Comparison of ENCODE assay signal across 31 cellular contexts in the genomic region with DNA sequence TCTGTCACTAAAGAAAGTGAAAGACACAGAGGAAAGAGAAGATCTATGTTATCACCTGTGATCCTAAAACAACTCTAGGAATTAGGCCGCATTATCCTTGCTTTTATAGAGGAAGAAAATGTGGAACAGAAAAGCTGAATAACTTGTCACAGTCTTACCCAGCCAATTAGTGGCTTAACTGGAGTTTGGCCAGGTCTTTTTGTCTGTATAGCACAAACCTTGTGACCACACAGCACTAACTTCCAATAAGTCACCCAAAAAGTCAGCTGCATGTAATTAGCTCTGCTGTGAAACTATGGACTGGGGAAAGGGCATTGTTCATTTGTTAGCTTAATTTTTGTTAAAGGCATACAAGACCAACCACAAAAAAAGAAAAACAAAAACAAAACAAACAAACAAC.
DNase-seq lines count a peak whose midpoint lies in the region; ATAC-seq and TF ChIP-seq lines count a peak whose summit lies in the region.
"Had no signal": no experiment of that assay in that cellular context is flagged by ENCODE, and none has a peak within 500 bp of the region (broad histone marks: within the 10 kb centered on the region; RNA-seq: fewer than 3 reads in every experiment).

No MANE protein-coding gene starts in this region.

- H2BK120ac ChIP-seq in H9 (ENCODE audit: low read depth, low read length, poor library complexity, severe bottlenecking): peak overlapping the region; percentile 14
- H2BK120ac ChIP-seq in mesenchymal stem cell (ENCODE audit: low read depth, low read length): no peak overlapping the region

- H3K27ac Mint-ChIP-seq in H9 (peak overlapping the region in 1 of 3 experiments; percentile 5; a peak in 2 of 7 replicates), WTC11 (peak overlapping the region; percentile 12; the same call in 1 of the 2 replicates), glutamatergic neuron (ENCODE audit: unreplicated experiment) (no peak overlapping the region)
- H3K27ac Mint-ChIP-seq: activated B cell treated with CpG ODN at 0.5 μM for 24 hours; activated CD4-positive, alpha-beta T cell treated with anti-CD3 and anti-CD28 coated beads, Interleukin-2, amount 10 ng/mL, durations not matched to agents 7 days and 5 days; activated T-cell treated with anti-CD3 and anti-CD28 coated beads, Interleukin-2, amount 50 U/mL, for 24 hours; naive thymus-derived CD8-positive, alpha-beta T cell had no signal

- no peaks in the 10 kb centered on the region for H3K27me3 ChIP-seq in H9 (ENCODE audit: insufficient read depth, low read length)
- no peaks in the 10 kb centered on the region for H3K27me3 ChIP-seq in sigmoid colon
- H3K27me3 ChIP-seq in mesenchymal stem cell (ENCODE audit: control insufficient read depth in 1 of 2, insufficient read depth in 1 of 2, low read length in 2 of 2): no peaks in the 10 kb centered on the region
- H3K27me3 ChIP-seq: ascending aorta, foreskin keratinocyte, heart right ventricle, Peyer's patch had no signal

- no peak overlapping the region for H3K4me2 ChIP-seq in H9 (ENCODE audit: insufficient read depth, insufficient read length, low read length)
- H3K4me2 ChIP-seq in mesenchymal stem cell (ENCODE audit: low read length, poor library complexity, severe bottlenecking): no peak overlapping the region

- no peak overlapping the region for H3K18ac ChIP-seq in H9 (ENCODE audit: insufficient read length, low read depth, low read length)
- no peak overlapping the region for H3K18ac ChIP-seq in mesenchymal stem cell (ENCODE audit: low read depth in 1 of 2, low read length in 2 of 2)

- H2AFZ ChIP-seq in H9 (ENCODE audit: low read length) (no peak overlapping the region), mesenchymal stem cell (ENCODE audit: low read depth, low read length) (no peak overlapping the region)

- no peak overlapping the region for H3T11ph ChIP-seq in H9 (ENCODE audit: low read length)

- H3K9ac ChIP-seq in H9 (ENCODE audit: extremely low read depth, insufficient read length, low read length) (no peak overlapping the region), mesenchymal stem cell (ENCODE audit: low read length) (no peak overlapping the region)

- H3K9me3 ChIP-seq in H9 (ENCODE audit: control insufficient read depth, low read depth, low read length) (no peaks in the 10 kb centered on the region), sigmoid colon (no peaks in the 10 kb centered on the region), mesenchymal stem cell (ENCODE audit: control insufficient read depth, low read length) (no peaks in the 10 kb centered on the region)
- H3K9me3 ChIP-seq: ascending aorta, Caco-2, heart right ventricle, Peyer's patch had no signal

- H3K27me3 Mint-ChIP-seq in H9 (ENCODE audit: low read depth) (no peaks in the 10 kb centered on the region), WTC11 (ENCODE audit: low read depth) (peaks cover 2% of the 10 kb centered on the region; the same call in 1 of the 2 replicates), glutamatergic neuron (ENCODE audit: unreplicated experiment) (no peaks in the 10 kb centered on the region)
- H3K27me3 Mint-ChIP-seq: activated B cell treated with CpG ODN at 0.5 μM for 24 hours; activated CD4-positive, alpha-beta T cell treated with anti-CD3 and anti-CD28 coated beads, Interleukin-2, amount 10 ng/mL, durations not matched to agents 7 days and 5 days; activated T-cell treated with anti-CD3 and anti-CD28 coated beads, Interleukin-2, amount 50 U/mL, for 24 hours; central memory CD8-positive, alpha-beta T cell; naive thymus-derived CD8-positive, alpha-beta T cell had no signal

- H2BK20ac ChIP-seq in H9 (ENCODE audit: low read depth, low read length, poor library complexity, severe bottlenecking): no peak overlapping the region

- no CpG with 5 or more reads among the region's 1 CpG for WGBS in H9 (ENCODE audit: extremely low coverage, insufficient read length, low lambda C conversion rate)
- 93 to 96% methylated on average over 1 of the region's 1 CpG for WGBS in sigmoid colon, 2 donors
- WGBS in mesenchymal stem cell: no CpG with 5 or more reads among the region's 1 CpG

- H3K23me2 ChIP-seq in H9 (ENCODE audit: insufficient read length, low read depth, low read length, poor library complexity, severe bottlenecking): no peaks in the 10 kb centered on the region

- TF ChIP-seq EP300 in sigmoid colon (IDR thresholded peaks at IDR 0.05): no peak

- H3K36me3 Mint-ChIP-seq in H9 (ENCODE audit: insufficient read depth in 1 of 3, low read depth in 3 of 3) (peaks cover 11 to 14% (median 12%) of the 10 kb centered on the region in 3 experiments; a peak in 6 of 7 replicates), WTC11 (peaks cover 16% of the 10 kb centered on the region), glutamatergic neuron (ENCODE audit: unreplicated experiment) (no peaks in the 10 kb centered on the region)
- H3K36me3 Mint-ChIP-seq: CD14-positive monocyte had no signal

- intact Hi-C loops in sigmoid colon (cut with DNase I): no loop called here

- no peak overlapping the region for H2AK5ac ChIP-seq in H9 (ENCODE audit: insufficient read length, low read length)
- H2AK5ac ChIP-seq in mesenchymal stem cell (ENCODE audit: low read length, severe bottlenecking): no peak overlapping the region

- DNase-seq in H9: no peak
- DNase-seq in WTC11 (ENCODE audit: low spot score): no peak
- DNase-seq in foreskin melanocyte: peak; percentile 52
- DNase-seq in renal cortical epithelial cell (ENCODE audit: low read depth): peak; percentile 63
- no peak for DNase-seq in sigmoid colon
- no peak for DNase-seq in stimulated activated CD4-positive, alpha-beta T cell treated with anti-CD3 and anti-CD28 coated beads, Interleukin-4, amount 100 ng/mL, for 4 hours
- no peak for DNase-seq in mesenchymal stem cell
- no peak for DNase-seq in glutamatergic neuron
- DNase-seq: activated B cell treated with CpG ODN at 0.5 μM for 24 hours; activated CD4-positive, alpha-beta T cell treated with anti-CD3 and anti-CD28 coated beads, Interleukin-2, amount 10 ng/mL, durations not matched to agents 7 days and 5 days; activated gamma-delta T cell; activated T-cell treated with anti-CD3 and anti-CD28 coated beads, Interleukin-2, amount 50 U/mL, for 24 hours; Caco-2; DMS79 treated with DMSO at 0.1 percent for 48 hours; foreskin keratinocyte; GF-D8; H7; heart right ventricle; Karpas-422; naive thymus-derived CD8-positive, alpha-beta T cell; NCI-H146; NCI-H226; Peyer's patch; SIG-M5; small intestine; stimulated activated naive CD8-positive, alpha-beta T cell treated with anti-CD3 and anti-CD28 coated beads, Interleukin-15, Interleukin-2, amounts not matched to agents 100 U/mL and 50 U/mL, for 24 hours; T1000 had no signal

- POLR2A ChIA-PET in WTC11 (lab: Charles Lee): interaction anchor here (0.6 kb wide), 1 partner anchor 243 kb away, joined by 3 read pairs; no protein-coding TSS in a partner anchor

- H4K8ac ChIP-seq in H9 (replicated peaks; ENCODE audit: insufficient read length, low read depth, low read length) (no peak overlapping the region), mesenchymal stem cell (ENCODE audit: low read length) (no peak overlapping the region)

- no peaks in the 10 kb centered on the region for H3K79me1 ChIP-seq in H9 (ENCODE audit: insufficient read depth, low read depth, low read length, poor library complexity, severe bottlenecking)
- H3K79me1 ChIP-seq in mesenchymal stem cell (replicated peaks; ENCODE audit: low read length, poor library complexity, severe bottlenecking): no peaks in the 10 kb centered on the region

- H4K5ac ChIP-seq in H9 (ENCODE audit: insufficient read length, low read depth, low read length): no peak overlapping the region

- no peak overlapping the region for H4K91ac ChIP-seq in H9 (ENCODE audit: insufficient read length, low read depth, low read length)
- H4K91ac ChIP-seq in mesenchymal stem cell (ENCODE audit: low read length): no peak overlapping the region

- no peak for ATAC-seq in WTC11
- ATAC-seq: esophagus mucosa; foreskin keratinocyte; heart right ventricle; naive thymus-derived CD8-positive, alpha-beta T cell; stimulated activated naive CD8-positive, alpha-beta T cell treated with anti-CD3 and anti-CD28 coated beads, Interleukin-15, Interleukin-2, amounts not matched to agents 100 U/mL and 50 U/mL, for 24 hours had no signal

- no peaks in the 10 kb centered on the region for H3K79me2 ChIP-seq in H9 (ENCODE audit: insufficient read depth, low read length)

- H2BK15ac ChIP-seq in H9 (ENCODE audit: low read depth, low read length): no peak overlapping the region
- no peak overlapping the region for H2BK15ac ChIP-seq in mesenchymal stem cell (ENCODE audit: low read depth, poor library complexity, severe bottlenecking)

- H3K14ac ChIP-seq in H9 (ENCODE audit: insufficient read depth, low read length) (no peak overlapping the region), mesenchymal stem cell (ENCODE audit: low read length in 2 of 2) (no peak overlapping the region)

- no peak for TF ChIP-seq POLR2A in sigmoid colon (IDR thresholded peaks at IDR 0.05)

- H3K27ac ChIP-seq in H9 (ENCODE audit: insufficient read length, low read depth, low read length) (no peak overlapping the region), sigmoid colon (no peak overlapping the region), mesenchymal stem cell (ENCODE audit: low read length, poor library complexity, severe bottlenecking) (no peak overlapping the region)
- H3K27ac ChIP-seq: ascending aorta, foreskin keratinocyte, heart right ventricle, Peyer's patch had no signal

- TF ChIP-seq CTCF in H9 (conservative IDR thresholded peaks at IDR 0.05): no peak
- TF ChIP-seq CTCF in WTC11 (IDR thresholded peaks at IDR 0.05): no peak
- TF ChIP-seq CTCF in sigmoid colon (IDR thresholded peaks at IDR 0.05): no peak
- no peak for TF ChIP-seq CTCF in glutamatergic neuron (IDR thresholded peaks at IDR 0.05; ENCODE audit: partially characterized antibody, unreplicated experiment)

- H3K4me1 ChIP-seq in H9 (ENCODE audit: insufficient read depth, low read length): peaks cover 6% of the 10 kb centered on the region; the same call in 1 of the 2 replicates
- no peaks in the 10 kb centered on the region for H3K4me1 ChIP-seq in sigmoid colon
- no peaks in the 10 kb centered on the region for H3K4me1 ChIP-seq in mesenchymal stem cell (ENCODE audit: control insufficient read depth, insufficient read depth, low read depth, low read length)
- H3K4me1 ChIP-seq: ascending aorta, Caco-2, foreskin keratinocyte, Peyer's patch had no signal

- no peak overlapping the region for H3K56ac ChIP-seq in H9 (ENCODE audit: insufficient read length, low read depth, low read length)

- H2BK12ac ChIP-seq in H9 (ENCODE audit: insufficient read length, low read depth, low read length) (no peak overlapping the region), mesenchymal stem cell (ENCODE audit: low read length in 2 of 2) (no peak overlapping the region)

- no peak overlapping the region for H3K23ac ChIP-seq in H9 (ENCODE audit: insufficient read length, low read depth, low read length)
- no peak overlapping the region for H3K23ac ChIP-seq in mesenchymal stem cell (ENCODE audit: low read length in 2 of 2)

- H2BK5ac ChIP-seq in H9 (ENCODE audit: insufficient read length, low read length): no peak overlapping the region
- no peak overlapping the region for H2BK5ac ChIP-seq in mesenchymal stem cell (ENCODE audit: low read depth, low read length, poor library complexity, severe bottlenecking)

- H3K9me3 Mint-ChIP-seq in H9 (peaks cover 3 to 9% of the 10 kb centered on the region in 2 experiments; a peak in 4 of 5 replicates), WTC11 (peaks cover 20% of the 10 kb centered on the region), glutamatergic neuron (ENCODE audit: unreplicated experiment) (no peaks in the 10 kb centered on the region)
- H3K9me3 Mint-ChIP-seq: activated B cell treated with CpG ODN at 0.5 μM for 24 hours; activated T-cell treated with anti-CD3 and anti-CD28 coated beads, Interleukin-2, amount 50 U/mL, for 24 hours had no signal

- CTCF ChIA-PET in WTC11 (lab: Charles Lee): interaction anchor here (1.5 kb wide), 1 partner anchor 13 kb away, joined by 9 read pairs; no protein-coding TSS in a partner anchor

- no peaks in the 10 kb centered on the region for H4K20me1 ChIP-seq in H9 (ENCODE audit: control insufficient read depth, insufficient read depth, insufficient read length)

- peaks cover 32 to 34% of the 10 kb centered on the region in 2 experiments for H3K4me1 Mint-ChIP-seq in H9
- H3K4me1 Mint-ChIP-seq in WTC11: peaks cover 59% of the 10 kb centered on the region
- peaks cover 20% of the 10 kb centered on the region for H3K4me1 Mint-ChIP-seq in glutamatergic neuron (ENCODE audit: low read depth, unreplicated experiment)
- H3K4me1 Mint-ChIP-seq: central memory CD8-positive, alpha-beta T cell had no signal

- H3K4ac ChIP-seq in H9 (ENCODE audit: low read depth, low read length) (no peak overlapping the region), mesenchymal stem cell (ENCODE audit: low read depth in 1 of 2, low read length in 2 of 2) (no peak overlapping the region)

- no peak overlapping the region for H3K4me3 ChIP-seq in sigmoid colon
- H3K4me3 ChIP-seq in mesenchymal stem cell (ENCODE audit: insufficient read depth in 1 of 2, low read depth in 1 of 2, low read length in 2 of 2): no peak overlapping the region
- H3K4me3 ChIP-seq: ascending aorta, heart right ventricle, Peyer's patch had no signal

- H3K36me3 ChIP-seq in sigmoid colon (no peaks in the 10 kb centered on the region), mesenchymal stem cell (ENCODE audit: control insufficient read depth in 1 of 2, insufficient read depth in 2 of 2, low read depth in 1 of 2, low read length in 2 of 2) (no peaks in the 10 kb centered on the region)
- H3K36me3 ChIP-seq: ascending aorta, heart right ventricle, Peyer's patch had no signal

- no peak overlapping the region for H3K4me3 Mint-ChIP-seq in H9
- no peak overlapping the region for H3K4me3 Mint-ChIP-seq in WTC11
- H3K4me3 Mint-ChIP-seq in glutamatergic neuron (ENCODE audit: unreplicated experiment): no peak overlapping the region
- H3K4me3 Mint-ChIP-seq: activated B cell treated with CpG ODN at 0.5 μM for 24 hours; activated CD4-positive, alpha-beta T cell treated with anti-CD3 and anti-CD28 coated beads, Interleukin-2, amount 10 ng/mL, durations not matched to agents 7 days and 5 days; activated T-cell treated with anti-CD3 and anti-CD28 coated beads, Interleukin-2, amount 50 U/mL, for 24 hours; CD14-positive monocyte; central memory CD8-positive, alpha-beta T cell; naive thymus-derived CD8-positive, alpha-beta T cell had no signal

Comparison
In these comparisons a context has a peak if more than half of its experiments do, and no peak if none do; other contexts are left out.
1. DNase-seq: peak in foreskin melanocyte (single experiment) and renal cortical epithelial cell (single experiment); none in H9 (single experiment), WTC11 (single experiment), sigmoid colon (single experiment), stimulated activated CD4-positive, alpha-beta T cell treated with anti-CD3 and anti-CD28 coated beads, Interleukin-4, amount 100 ng/mL, for 4 hours (0 of 2), mesenchymal stem cell (single experiment) and glutamatergic neuron (single experiment).